Comparison of ENCODE assay signal across 27 cellular contexts in the genomic region with DNA sequence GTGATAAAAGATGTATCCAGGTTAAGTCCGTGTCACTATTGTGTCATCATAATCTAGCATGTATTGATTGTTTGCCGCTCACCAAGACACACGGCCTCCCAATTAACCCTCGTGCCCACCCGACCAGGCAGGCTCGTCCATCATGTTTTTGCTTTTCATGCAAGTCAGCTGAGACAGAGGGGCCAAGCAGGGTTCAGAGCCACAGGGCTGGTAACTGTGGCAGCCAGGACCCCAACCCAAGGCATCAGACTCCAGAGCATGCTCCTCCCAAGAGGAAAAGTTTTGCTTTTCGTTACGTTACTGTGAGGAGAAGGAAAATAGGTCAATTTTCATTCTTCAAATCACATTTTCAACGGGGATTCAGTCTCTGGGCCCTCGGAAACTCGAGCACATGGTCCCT.
DNase-seq lines count a peak whose midpoint lies in the region; ATAC-seq, FAIRE-seq and TF ChIP-seq lines count a peak whose summit lies in the region.
"Had no signal": no experiment of that assay in that cellular context is flagged by ENCODE, and none has a peak within 500 bp of the region (broad histone marks: within the 10 kb centered on the region; RNA-seq: fewer than 3 reads in every experiment).

No MANE protein-coding gene starts in this region.

- H3K23me2 ChIP-seq in H1 (ENCODE audit: low read depth, low read length) = no peaks in the 10 kb centered on the region

- H3K27ac ChIP-seq in IMR-90 (ENCODE audit: insufficient read depth, low read length) = no peak overlapping the region
- no peak overlapping the region for H3K27ac ChIP-seq in H1 (ENCODE audit: low read depth, low read length)
- H3K27ac ChIP-seq in mesenchymal stem cell (ENCODE audit: low read length, poor library complexity, severe bottlenecking) = no peak overlapping the region
- no peak overlapping the region for H3K27ac ChIP-seq in neuronal stem cell (replicated peaks; ENCODE audit: low read length)
- no peak overlapping the region for H3K27ac ChIP-seq in upper lobe of right lung
- H3K27ac ChIP-seq: A549; BLaER1 treated with 17β-estradiol and CSF1 and Interleukin-3, amounts not matched to agents 10 nM and 100 nM had no signal

- no peaks in the 10 kb centered on the region for H3K9me1 ChIP-seq in IMR-90 (ENCODE audit: insufficient read depth, low read length)

- in situ Hi-C loops in IMR-90 (cut with MboI; ENCODE audit: low sequenced_read_pairs) = no loop called here

- H4K8ac ChIP-seq in IMR-90 (ENCODE audit: low read depth in 2 of 2, low read length in 2 of 2) (no peak overlapping the region), H1 (ENCODE audit: extremely low read depth, insufficient read depth, low read length) (no peak overlapping the region), mesenchymal stem cell (ENCODE audit: low read length) (no peak overlapping the region), neuronal stem cell (ENCODE audit: low read depth, low read length) (no peak overlapping the region)

- no peaks in the 10 kb centered on the region for H3K79me2 ChIP-seq in H1 (ENCODE audit: control insufficient read depth in 1 of 2, insufficient read depth in 2 of 2, low read length in 2 of 2)

- CTCF ChIA-PET in IMR-90 (lab: Yijun Ruan, JAX) (no interaction called here), H1 (lab: Charles Lee; ENCODE audit: partially characterized antibody) (interaction anchor here (0.8 to 1.1 kb wide), 2 partner anchors 27 to 33 kb away, joined by 3 read pairs; no protein-coding TSS in a partner anchor)

- no peak for FAIRE-seq in H1 (lab: Jason Lieb, UNC)
- FAIRE-seq: A549, GM12891, GM18507, GM19239, H54 had no signal

- no peak overlapping the region for H3K4me3 ChIP-seq in IMR-90 (ENCODE audit: insufficient read depth, low read depth, low read length)
- no peak overlapping the region for H3K4me3 ChIP-seq in H1 (ENCODE audit: extremely low read depth in 1 of 4, insufficient read depth in 2 of 4, low read depth in 3 of 4, low read length in 4 of 4)
- peak overlapping the region in 1 of 2 experiments; percentile 38 for H3K4me3 ChIP-seq in mesenchymal stem cell (ENCODE audit: insufficient read depth in 1 of 2, low read depth in 1 of 2, low read length in 2 of 2)
- H3K4me3 ChIP-seq in neuronal stem cell (ENCODE audit: low read length in 2 of 2) = no peak overlapping the region
- no peak overlapping the region for H3K4me3 ChIP-seq in upper lobe of right lung
- H3K4me3 ChIP-seq: A549; BLaER1 treated with 17β-estradiol and CSF1 and Interleukin-3, amounts not matched to agents 10 nM and 100 nM; GM23338; HAP-1 had no signal

- no peak overlapping the region for H2AK5ac ChIP-seq in IMR-90 (ENCODE audit: low read depth, low read length)
- no peak overlapping the region for H2AK5ac ChIP-seq in H1 (ENCODE audit: low read depth, low read length)
- no peak overlapping the region for H2AK5ac ChIP-seq in mesenchymal stem cell (ENCODE audit: low read length, severe bottlenecking)
- H2AK5ac ChIP-seq in neuronal stem cell (ENCODE audit: low read depth, low read length) = no peak overlapping the region

- H3K9me3 ChIP-seq in IMR-90 (ENCODE audit: control insufficient read depth, insufficient read depth, low read length) (no peaks in the 10 kb centered on the region), H1 (ENCODE audit: insufficient read depth in 2 of 2, low read depth in 1 of 2, low read length in 1 of 2) (no peaks in the 10 kb centered on the region), mesenchymal stem cell (ENCODE audit: control insufficient read depth, low read length) (no peaks in the 10 kb centered on the region), neuronal stem cell (replicated peaks in 1 of 2; ENCODE audit: control insufficient read depth in 2 of 2, insufficient read depth in 1 of 2, low read depth in 1 of 2, low read length in 2 of 2) (no peaks in the 10 kb centered on the region), upper lobe of right lung (no peaks in the 10 kb centered on the region)
- H3K9me3 ChIP-seq: A549; BE2C; BLaER1 treated with 17β-estradiol and CSF1 and Interleukin-3, amounts not matched to agents 10 nM and 100 nM; HAP-1 had no signal

- H2BK120ac ChIP-seq in IMR-90 (ENCODE audit: low read depth, low read length) (no peak overlapping the region), H1 (replicated peaks; ENCODE audit: low read depth, low read length) (no peak overlapping the region), mesenchymal stem cell (ENCODE audit: low read depth, low read length) (no peak overlapping the region), neuronal stem cell (ENCODE audit: low read depth, low read length) (no peak overlapping the region)

- TF ChIP-seq CTCF in IMR-90 (conservative IDR thresholded peaks at IDR 0.05; ENCODE audit: low read depth, low read length) = no peak
- no peak for TF ChIP-seq CTCF in H1 (IDR thresholded peaks at IDR 0.05; ENCODE audit: control extremely low read depth in 1 of 3, insufficient read depth in 1 of 3, low read depth in 1 of 3, low read length in 3 of 3)
- TF ChIP-seq CTCF in upper lobe of right lung (IDR thresholded peaks at IDR 0.05) = no peak

- H3K14ac ChIP-seq in IMR-90 (replicated peaks; ENCODE audit: low read depth, low read length) (no peak overlapping the region), H1 (ENCODE audit: insufficient read length) (no peak overlapping the region), mesenchymal stem cell (ENCODE audit: low read length in 2 of 2) (no peak overlapping the region), neuronal stem cell (ENCODE audit: low read length) (no peak overlapping the region)

- H3K18ac ChIP-seq in IMR-90 (ENCODE audit: low read depth, low read length) (no peak overlapping the region), H1 (ENCODE audit: extremely low read depth, low read length) (no peak overlapping the region), mesenchymal stem cell (ENCODE audit: low read depth in 1 of 2, low read length in 2 of 2) (no peak overlapping the region), neuronal stem cell (ENCODE audit: low read length) (no peak overlapping the region)

- H4K20me1 ChIP-seq in IMR-90 (ENCODE audit: insufficient read depth, low read length) = no peaks in the 10 kb centered on the region
- no peaks in the 10 kb centered on the region for H4K20me1 ChIP-seq in H1 (replicated peaks in 1 of 2; ENCODE audit: control insufficient read depth in 1 of 2, insufficient read depth in 2 of 2, low read length in 2 of 2)
- H4K20me1 ChIP-seq: BLaER1 treated with 17β-estradiol and CSF1 and Interleukin-3, amounts not matched to agents 10 nM and 100 nM had no signal

- intact Hi-C loops in IMR-90 (cut with micrococcal nuclease) (no loop called here), upper lobe of right lung (cut with DNase I) (no loop called here), posterior vena cava (cut with DNase I) (no loop called here)

- no peak overlapping the region for H2BK20ac ChIP-seq in IMR-90 (ENCODE audit: low read depth, low read length)
- H2BK20ac ChIP-seq in H1 (ENCODE audit: low read length) = 0 out of 2 replicates have a peak overlapping the region, but pooled peaks have one; percentile 51

- 0% methylated on average over 1 of the region's 11 CpGs; no CpG with 5 or more reads in 1 of the 2 experiments for WGBS in IMR-90 (ENCODE audit: extremely low coverage in 2 of 2, insufficient read length in 1 of 2), 2 experiments
- whole genome bisulfite sequencing in H1 (ENCODE audit: extremely low coverage in 1 of 2, insufficient coverage in 1 of 2, insufficient read length in 1 of 2, insufficient replicate concordance in 2 of 2, low coverage in 1 of 2, low lambda C conversion rate in 2 of 2, missing lambda C conversion rate in 1 of 2), 2 experiments = 89% methylated on average over 11 of the region's 11 CpGs; no CpG with 5 or more reads in 1 of the 2 experiments
- WGBS in mesenchymal stem cell = 84% methylated on average over 11 of the region's 11 CpGs
- WGBS in neuronal stem cell (ENCODE audit: extremely low coverage in 2 of 2, insufficient read length in 2 of 2, insufficient replicate concordance in 1 of 2), 2 donors = no CpG with 5 or more reads among the region's 11 CpGs

- H2BK5ac ChIP-seq in IMR-90 (ENCODE audit: low read depth, low read length, poor library complexity, severe bottlenecking) (no peak overlapping the region), H1 (ENCODE audit: low read depth, low read length) (no peak overlapping the region), mesenchymal stem cell (ENCODE audit: low read depth, low read length, poor library complexity, severe bottlenecking) (no peak overlapping the region), neuronal stem cell (ENCODE audit: low read length) (no peak overlapping the region)

- H4K5ac ChIP-seq in IMR-90 (ENCODE audit: low read depth, low read length) (no peak overlapping the region), H1 (ENCODE audit: insufficient read length, low read depth, low read length) (no peak overlapping the region)

- no peak overlapping the region for H3K23ac ChIP-seq in IMR-90 (ENCODE audit: low read depth, low read length)
- no peak overlapping the region for H3K23ac ChIP-seq in H1 (ENCODE audit: insufficient read length)
- H3K23ac ChIP-seq in mesenchymal stem cell (ENCODE audit: low read length in 2 of 2) = no peak overlapping the region
- H3K23ac ChIP-seq in neuronal stem cell (ENCODE audit: low read depth, low read length, poor library complexity) = peak overlapping the region; percentile 19

- H2AK9ac ChIP-seq in IMR-90 (replicated peaks; ENCODE audit: low read depth, low read length, poor library complexity) = no peak overlapping the region

- no peaks in the 10 kb centered on the region for H3K36me3 ChIP-seq in IMR-90 (ENCODE audit: control insufficient read depth, insufficient read depth, low read length)
- no peaks in the 10 kb centered on the region for H3K36me3 ChIP-seq in H1 (ENCODE audit: control insufficient read depth in 2 of 4, insufficient read depth in 4 of 4, low read length in 3 of 4)
- peaks cover 0 to 15% of the 10 kb centered on the region in 2 experiments for H3K36me3 ChIP-seq in mesenchymal stem cell (ENCODE audit: control insufficient read depth in 1 of 2, insufficient read depth in 2 of 2, low read depth in 1 of 2, low read length in 2 of 2)
- H3K36me3 ChIP-seq in neuronal stem cell (replicated peaks in 1 of 2; ENCODE audit: control insufficient read depth in 2 of 2, insufficient read depth in 2 of 2, low read length in 2 of 2) = no peaks in the 10 kb centered on the region
- no peaks in the 10 kb centered on the region for H3K36me3 ChIP-seq in upper lobe of right lung
- H3K36me3 ChIP-seq: BE2C; BLaER1 treated with 17β-estradiol and CSF1 and Interleukin-3, amounts not matched to agents 10 nM and 100 nM; HAP-1 had no signal

- H2BK15ac ChIP-seq in IMR-90 (ENCODE audit: low read depth, low read length) = no peak overlapping the region
- 0 out of 2 replicates have a peak overlapping the region, but pooled peaks have one; percentile 49 for H2BK15ac ChIP-seq in H1 (ENCODE audit: low read length)
- H2BK15ac ChIP-seq in mesenchymal stem cell (ENCODE audit: low read depth, poor library complexity, severe bottlenecking) = no peak overlapping the region
- no peak overlapping the region for H2BK15ac ChIP-seq in neuronal stem cell (ENCODE audit: low read length)

- H2AFZ ChIP-seq in IMR-90 (replicated peaks; ENCODE audit: low read length, poor library complexity) = peak overlapping the region; percentile 48
- H2AFZ ChIP-seq in H1 (ENCODE audit: low read length) = no peak overlapping the region
- H2AFZ ChIP-seq in mesenchymal stem cell (ENCODE audit: low read depth, low read length) = no peak overlapping the region
- H2AFZ ChIP-seq in neuronal stem cell (ENCODE audit: low read length) = no peak overlapping the region
- H2AFZ ChIP-seq: GM23338 had no signal

- H3K4me1 ChIP-seq in IMR-90 (ENCODE audit: control insufficient read depth, insufficient read depth, low read length) = no peaks in the 10 kb centered on the region
- peaks cover 0 to 6% (median 4%) of the 10 kb centered on the region in 4 experiments; a peak in 6 of 7 replicates for H3K4me1 ChIP-seq in H1 (replicated peaks in 1 of 4; ENCODE audit: control insufficient read depth in 3 of 4, insufficient read depth in 4 of 4, low read length in 3 of 4)
- H3K4me1 ChIP-seq in mesenchymal stem cell (ENCODE audit: control insufficient read depth, insufficient read depth, low read depth, low read length) = peaks cover 10% of the 10 kb centered on the region
- peaks cover 0 to 7% of the 10 kb centered on the region in 2 donors for H3K4me1 ChIP-seq in neuronal stem cell (ENCODE audit: control insufficient read depth in 2 of 2, insufficient read depth in 1 of 2, low read depth in 1 of 2, low read length in 2 of 2)
- H3K4me1 ChIP-seq in upper lobe of right lung = no peaks in the 10 kb centered on the region
- H3K4me1 ChIP-seq: BE2C; BLaER1 treated with 17β-estradiol and CSF1 and Interleukin-3, amounts not matched to agents 10 nM and 100 nM; HAP-1 had no signal

- ATAC-seq in IMR-90 (ENCODE audit: low read depth) (no peak), upper lobe of right lung (no peak), GM19452 (IDR thresholded peaks at IDR 0.05; ENCODE audit: unreplicated experiment) (no peak)
- ATAC-seq: A549, GM23338 had no signal

- TF ChIP-seq RAD21 in IMR-90 (IDR thresholded peaks at IDR 0.05; ENCODE audit: low read length) (no peak), H1 (IDR thresholded peaks at IDR 0.05 in 1 of 2, conservative IDR thresholded peaks at IDR 0.05 in 1 of 2; ENCODE audit: low read depth in 2 of 2, low read length in 2 of 2) (no peak)

- no peak overlapping the region for H2BK12ac ChIP-seq in H1 (ENCODE audit: low read depth, low read length)
- H2BK12ac ChIP-seq in mesenchymal stem cell (ENCODE audit: low read length in 2 of 2) = no peak overlapping the region
- H2BK12ac ChIP-seq in neuronal stem cell (ENCODE audit: low read length) = no peak overlapping the region

- no peak for TF ChIP-seq EP300 in H1 (IDR thresholded peaks at IDR 0.05; ENCODE audit: borderline replicate concordance in 1 of 2, low read depth in 2 of 2, low read length in 2 of 2)

- no TSS peak for BruUV-seq in IMR-90 (replicated peaks; lab: Mats Ljungman, UMichigan)

- H3K4me2 ChIP-seq in IMR-90 (ENCODE audit: low read depth, low read length) = no peak overlapping the region
- H3K4me2 ChIP-seq in H1 (ENCODE audit: insufficient read depth in 1 of 2, low read depth in 2 of 2, low read length in 2 of 2) = no peak overlapping the region
- H3K4me2 ChIP-seq in mesenchymal stem cell (ENCODE audit: low read length, poor library complexity, severe bottlenecking) = no peak overlapping the region
- H3K4me2 ChIP-seq in neuronal stem cell (ENCODE audit: insufficient read depth, low read length, poor library complexity, severe bottlenecking) = no peak overlapping the region
- H3K4me2 ChIP-seq: A549; BLaER1 treated with 17β-estradiol and CSF1 and Interleukin-3, amounts not matched to agents 10 nM and 100 nM; GM23338 had no signal

- POLR2A ChIA-PET in IMR-90 (lab: Charles Lee; ENCODE audit: unreplicated experiment) (no interaction called here), H1 (lab: Charles Lee; ENCODE audit: partially characterized antibody) (no interaction called here)

- H3K79me1 ChIP-seq in IMR-90 (ENCODE audit: low read depth in 1 of 2, low read length in 2 of 2) = no peaks in the 10 kb centered on the region
- H3K79me1 ChIP-seq in H1 (ENCODE audit: low read depth, low read length) = no peaks in the 10 kb centered on the region
- H3K79me1 ChIP-seq in mesenchymal stem cell (replicated peaks; ENCODE audit: low read length, poor library complexity, severe bottlenecking) = peaks cover 6% of the 10 kb centered on the region
- H3K79me1 ChIP-seq in neuronal stem cell (ENCODE audit: low read depth, low read length) = no peaks in the 10 kb centered on the region

- no peak overlapping the region for H4K91ac ChIP-seq in IMR-90 (ENCODE audit: insufficient read depth, low read depth, low read length)
- no peak overlapping the region for H4K91ac ChIP-seq in H1 (replicated peaks; ENCODE audit: insufficient read length, low read length)
- no peak overlapping the region for H4K91ac ChIP-seq in mesenchymal stem cell (ENCODE audit: low read length)
- H4K91ac ChIP-seq in neuronal stem cell (ENCODE audit: low read depth, low read length, poor library complexity) = no peak overlapping the region

- no peak for DNase-seq in IMR-90
- peak in 1 of 2 experiments; percentile 28 for DNase-seq in H1 (ENCODE audit: low read depth in 1 of 2, low spot score in 2 of 2)
- DNase-seq in mesenchymal stem cell = no peak
- DNase-seq in neuronal stem cell (ENCODE audit: low spot score) = no peak
- DNase-seq in NCI-H1048 (lab: John Stamatoyannopoulos, UW) = no peak
- no peak for DNase-seq in upper lobe of right lung
- DNase-seq in posterior vena cava (ENCODE audit: low spot score) = no peak
- DNase-seq: 8988T; ACHN; AML-193; BE2C; Calu3; CD4-positive, alpha-beta T cell; COR-L47; DMS53; DMS79 treated with DMSO at 0.1 percent for 48 hours; GF-D8; HFFc6 had no signal

- TF ChIP-seq POLR2A in IMR-90 (IDR thresholded peaks at IDR 0.05; ENCODE audit: low read depth, low read length) (no peak), H1 (IDR thresholded peaks at IDR 0.05; ENCODE audit: control extremely low read depth in 1 of 2, low read depth in 2 of 2, low read length in 2 of 2) (no peak)

- dilution Hi-C loops in IMR-90 (cut with HindIII; ENCODE audit: low sequenced_read_pairs, unreplicated experiment) = no loop called here

- H3K27me3 ChIP-seq in IMR-90 (ENCODE audit: control insufficient read depth, insufficient read depth, low read length) (peaks cover 7% of the 10 kb centered on the region; the same call in 1 of the 2 replicates), H1 (replicated peaks in 1 of 4; ENCODE audit: control insufficient read depth in 3 of 4, extremely low read depth in 1 of 4, insufficient read depth in 3 of 4, low read length in 3 of 4) (no peaks in the 10 kb centered on the region; a peak in 1 of 7 replicates), mesenchymal stem cell (ENCODE audit: control insufficient read depth in 1 of 2, insufficient read depth in 1 of 2, low read length in 2 of 2) (no peaks in the 10 kb centered on the region), neuronal stem cell (ENCODE audit: control insufficient read depth in 3 of 3, insufficient read depth in 3 of 3, low read depth in 1 of 3, low read length in 3 of 3) (peaks cover 0 to 3% (median 0%) of the 10 kb centered on the region in 3 experiments), upper lobe of right lung (no peaks in the 10 kb centered on the region)
- H3K27me3 ChIP-seq: BE2C; BLaER1 treated with 17β-estradiol and CSF1 and Interleukin-3, amounts not matched to agents 10 nM and 100 nM had no signal

- no peak overlapping the region for H3K4ac ChIP-seq in IMR-90 (ENCODE audit: low read depth, low read length)
- H3K4ac ChIP-seq in H1 (replicated peaks; ENCODE audit: insufficient read length, low read depth, low read length) = no peak overlapping the region
- no peak overlapping the region for H3K4ac ChIP-seq in mesenchymal stem cell (ENCODE audit: low read depth in 1 of 2, low read length in 2 of 2)
- peak overlapping the region; percentile 54 for H3K4ac ChIP-seq in neuronal stem cell (ENCODE audit: low read length)

- H3K56ac ChIP-seq in IMR-90 (ENCODE audit: extremely low read depth, insufficient read depth, low read length) (no peak overlapping the region), H1 (replicated peaks; ENCODE audit: insufficient read length, low read depth, low read length) (no peak overlapping the region)

- no peak overlapping the region for H3K9ac ChIP-seq in IMR-90 (ENCODE audit: low read depth, low read length)
- H3K9ac ChIP-seq in H1 (replicated peaks in 1 of 4; ENCODE audit: extremely low read depth in 1 of 4, low read depth in 3 of 4, low read length in 3 of 4) = no peak overlapping the region
- peak overlapping the region; percentile 46 for H3K9ac ChIP-seq in mesenchymal stem cell (ENCODE audit: low read length)
- no peak overlapping the region for H3K9ac ChIP-seq in neuronal stem cell (ENCODE audit: low read depth, low read length, poor library complexity)
- H3K9ac ChIP-seq: BLaER1 treated with 17β-estradiol and CSF1 and Interleukin-3, amounts not matched to agents 10 nM and 100 nM had no signal
